ENCODE assay signal across 15 cellular contexts in the genomic region with DNA sequence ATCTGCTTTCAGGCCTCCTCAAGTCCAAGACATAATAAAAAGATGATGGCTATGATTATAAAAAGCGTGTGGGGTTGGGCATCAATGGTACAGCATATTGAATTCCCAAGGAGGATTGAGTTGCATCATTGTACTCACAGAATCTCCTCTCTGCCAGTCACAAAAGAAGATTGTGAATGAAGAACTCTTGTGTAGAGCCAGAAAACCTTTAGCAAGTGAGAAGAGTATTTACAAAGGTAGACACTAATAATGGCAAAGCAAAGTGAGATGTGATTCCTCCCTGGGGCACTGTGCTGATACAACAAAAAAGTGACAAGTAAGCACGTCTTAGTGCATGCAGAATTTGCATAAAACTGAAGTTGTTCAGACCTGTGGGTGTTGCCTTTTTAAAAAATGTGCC.
DNase-seq lines count a peak whose midpoint lies in the region; TF ChIP-seq lines count a peak whose summit lies in the region.
"Had no signal": no experiment of that assay in that cellular context is flagged by ENCODE, and none has a peak within 500 bp of the region (broad histone marks: within the 10 kb centered on the region; RNA-seq: fewer than 3 reads in every experiment).

No MANE protein-coding gene starts in this region.

- H3K4me2 ChIP-seq in OCI-LY7 (ENCODE audit: low read length), result no peak overlapping the region
- H3K4me2 ChIP-seq: BLaER1, GM23338 had no signal

- no peaks in the 10 kb centered on the region for H3K4me1 ChIP-seq in OCI-LY7 (ENCODE audit: insufficient read depth, low read length, poor library complexity, severe bottlenecking)

- TF ChIP-seq CTCF in OCI-LY7 (conservative IDR thresholded peaks at IDR 0.05; ENCODE audit: low read length), result no peak

- DNase-seq in NCI-H748 treated with DMSO at 0.1 percent for 48 hours (lab: John Stamatoyannopoulos, UW) (peak; percentile 72), NCI-H748 (lab: John Stamatoyannopoulos, UW; ENCODE audit: unreplicated experiment) (no peak), NCI-H187 treated with DMSO at 0.1 percent for 48 hours (lab: John Stamatoyannopoulos, UW) (peak; percentile 50), OCI-LY7 (ENCODE audit: low spot score) (no peak), cerebellar cortex (ENCODE audit: low spot score) (no peak), NCI-H345 (lab: John Stamatoyannopoulos, UW) (no peak)
- DNase-seq in stimulated activated CD4-positive, alpha-beta T cell treated with anti-CD3 and anti-CD28 coated beads, Interleukin-12 subunit alpha, Interleukin-12 subunit beta, amount 100 ng/mL, for 4 hours, result no peak
- DNase-seq: CD4-positive, alpha-beta memory T cell; DMS153; DMS79; GDM1; HFFc6; IMR-90 had no signal

- CTCF ChIA-PET in OCI-LY7 (lab: Charles Lee; ENCODE audit: unreplicated experiment), result no interaction called here

- no peaks in the 10 kb centered on the region for H3K79me2 ChIP-seq in OCI-LY7 (ENCODE audit: insufficient read depth, low read depth, low read length)

- peak overlapping the region; percentile 19; the same call in 1 of the 2 replicates for H2AFZ ChIP-seq in OCI-LY7 (ENCODE audit: low read length)
- H2AFZ ChIP-seq: GM23338 had no signal

- H3K9me3 ChIP-seq in OCI-LY7 (ENCODE audit: low read length), result no peaks in the 10 kb centered on the region

- BruUV-seq in OCI-LY7 (replicated peaks; lab: Mats Ljungman, UMichigan), result no TSS peak

- H3K36me3 ChIP-seq in OCI-LY7 (ENCODE audit: insufficient read depth, low read length), result no peaks in the 10 kb centered on the region

- no peak overlapping the region for H3K27ac ChIP-seq in OCI-LY7 (ENCODE audit: low read depth, low read length, poor library complexity, severe bottlenecking)
- H3K27ac ChIP-seq: BLaER1 had no signal

- H4K20me1 ChIP-seq in OCI-LY7 (ENCODE audit: insufficient read depth, low read length), result no peaks in the 10 kb centered on the region
- H4K20me1 ChIP-seq: BLaER1 had no signal

- intact Hi-C loops in OCI-LY7 (cut with micrococcal nuclease; ENCODE audit: unreplicated experiment), result no loop called here

- H3K9me2 ChIP-seq in OCI-LY7 (ENCODE audit: insufficient read depth, low read length), result no peaks in the 10 kb centered on the region

- POLR2A ChIA-PET in OCI-LY7 (lab: Charles Lee), result no interaction called here

- no peak overlapping the region for H3K4me3 ChIP-seq in OCI-LY7 (ENCODE audit: low read depth, low read length, poor library complexity, severe bottlenecking)
- H3K4me3 ChIP-seq: BLaER1, GM23338 had no signal

Comparison
In these comparisons a context has a peak if more than half of its experiments do, and no peak if none do; other contexts are left out.
1. DNase-seq: peak in NCI-H748 treated with DMSO at 0.1 percent for 48 hours (single experiment) and NCI-H187 treated with DMSO at 0.1 percent for 48 hours (single experiment); none in NCI-H748 (single experiment), OCI-LY7 (single experiment), stimulated activated CD4-positive, alpha-beta T cell treated with anti-CD3 and anti-CD28 coated beads, Interleukin-12 subunit alpha, Interleukin-12 subunit beta, amount 100 ng/mL, for 4 hours (single experiment), cerebellar cortex (single experiment) and NCI-H345 (single experiment).